19 cellular contexts compared by ENCODE assay signal in the genomic region with DNA sequence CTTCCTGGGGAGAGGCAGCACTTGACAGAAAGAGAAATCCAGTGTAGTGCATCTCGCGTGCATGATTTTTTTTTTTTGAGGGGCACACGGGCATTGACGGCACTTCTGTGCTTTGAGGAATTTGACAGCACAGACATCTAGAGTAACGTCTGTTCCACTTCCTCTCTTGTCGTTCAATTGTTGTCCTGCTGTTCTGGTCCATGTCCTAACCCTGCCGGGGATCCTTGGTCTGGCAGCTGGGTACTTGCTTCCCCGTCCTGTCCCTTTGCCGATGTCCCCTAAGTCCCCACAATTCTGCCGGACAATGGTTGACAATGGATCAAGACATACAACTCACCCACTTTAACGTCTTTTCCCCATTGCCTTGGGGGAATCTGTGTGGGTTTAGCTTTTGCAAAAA.
"Had no signal": no experiment of that assay in that cellular context is flagged by ENCODE, and none has a peak within 500 bp of the region (broad histone marks: within the 10 kb centered on the region; RNA-seq: fewer than 3 reads in every experiment).

No MANE protein-coding gene starts in this region.

- H3K9me3 ChIP-seq: body of pancreas, gastroesophageal sphincter, heart right ventricle, mucosa of descending colon, pancreas, sigmoid colon, vagina had no signal

- H3K4me3 ChIP-seq: body of pancreas, gastroesophageal sphincter, heart right ventricle, mucosa of descending colon, pancreas, sigmoid colon, vagina had no signal

- H3K27me3 Mint-ChIP-seq: activated CD4-positive, alpha-beta memory T cell treated with anti-CD3 and anti-CD28 coated beads for 36 hours; activated CD4-positive, alpha-beta T cell treated with anti-CD3 and anti-CD28 coated beads for 36 hours; activated naive CD8-positive, alpha-beta T cell; naive thymus-derived CD8-positive, alpha-beta T cell; T-helper 17 cell had no signal

- H3K36me3 ChIP-seq: pancreas, WERI-Rb-1 had no signal

- H3K4me3 Mint-ChIP-seq: activated CD4-positive, alpha-beta memory T cell treated with anti-CD3 and anti-CD28 coated beads for 36 hours; activated CD4-positive, alpha-beta T cell treated with anti-CD3 and anti-CD28 coated beads for 36 hours; activated naive CD8-positive, alpha-beta T cell; activated T-cell treated with anti-CD3 and anti-CD28 coated beads, Interleukin-2, amount 50 U/mL, for 72 hours; central memory CD8-positive, alpha-beta T cell; naive thymus-derived CD8-positive, alpha-beta T cell; T-helper 17 cell had no signal

- FAIRE-seq: pancreas had no signal

- H3K27ac ChIP-seq: pancreas, vagina, WERI-Rb-1 had no signal

- H3K27me3 ChIP-seq: body of pancreas, gastroesophageal sphincter, heart right ventricle, pancreas, sigmoid colon, vagina had no signal

- ATAC-seq: activated CD4-positive, alpha-beta T cell treated with anti-CD3 and anti-CD28 coated beads for 36 hours; activated T-cell treated with anti-CD3 and anti-CD28 coated beads, Interleukin-2, amount 50 U/mL, for 72 hours; body of pancreas; gastroesophageal sphincter; heart right ventricle; mucosa of descending colon; naive thymus-derived CD8-positive, alpha-beta T cell; pancreas; T-helper 17 cell had no signal

- H3K9me3 Mint-ChIP-seq: activated CD4-positive, alpha-beta memory T cell treated with anti-CD3 and anti-CD28 coated beads for 36 hours; activated T-cell treated with anti-CD3 and anti-CD28 coated beads, Interleukin-2, amount 50 U/mL, for 72 hours; central memory CD8-positive, alpha-beta T cell; naive thymus-derived CD8-positive, alpha-beta T cell had no signal

- DNase-seq: activated CD4-positive, alpha-beta memory T cell treated with anti-CD3 and anti-CD28 coated beads for 36 hours; activated CD4-positive, alpha-beta T cell treated with anti-CD3 and anti-CD28 coated beads for 36 hours; activated gamma-delta T cell; activated T-cell treated with anti-CD3 and anti-CD28 coated beads, Interleukin-2, amount 50 U/mL, for 72 hours; amniotic stem cell; heart right ventricle; mammary epithelial cell; mucosa of descending colon; naive thymus-derived CD8-positive, alpha-beta T cell; pancreas; sigmoid colon; stimulated activated CD4-positive, alpha-beta T cell treated with anti-CD3 and anti-CD28 coated beads, Interleukin-1b, Interleukin-23, amount 100 ng/mL, for 48 hours; T-helper 17 cell; WERI-Rb-1 had no signal

- H3K36me3 Mint-ChIP-seq: activated CD4-positive, alpha-beta memory T cell treated with anti-CD3 and anti-CD28 coated beads for 36 hours; activated naive CD8-positive, alpha-beta T cell; naive thymus-derived CD8-positive, alpha-beta T cell had no signal
